In the genomic region with DNA sequence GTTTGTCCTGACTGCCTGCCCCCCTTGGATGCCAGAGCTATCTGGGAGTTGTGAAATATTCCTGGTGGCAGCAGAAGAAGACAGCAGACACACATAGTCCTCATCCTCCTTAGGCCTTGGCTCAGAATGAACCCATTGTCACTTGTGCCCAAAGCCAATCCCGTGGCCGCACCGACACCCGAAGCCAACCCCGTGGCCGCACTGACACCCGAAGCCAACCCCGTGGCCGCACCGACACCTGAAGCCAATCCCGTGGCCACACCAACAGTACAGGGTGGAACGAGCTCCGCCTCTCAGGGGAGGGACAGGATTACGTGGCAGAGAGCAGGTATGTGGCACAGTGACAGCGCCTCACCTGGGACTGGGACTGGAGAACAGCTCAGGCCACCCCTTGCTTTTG, we compare ENCODE assay signal across 17 cellular contexts.
A peak's percentile ranks its signal among the peaks of the same experiment; 100 is the strongest.
DNase-seq lines count a peak whose midpoint lies in the region; TF ChIP-seq lines count a peak whose summit lies in the region.
"Had no signal": no experiment of that assay in that cellular context is flagged by ENCODE, and none has a peak within 500 bp of the region (broad histone marks: within the 10 kb centered on the region; RNA-seq: fewer than 3 reads in every experiment).

No MANE protein-coding gene starts in this region.

- no peaks in the 10 kb centered on the region for H3K4me1 ChIP-seq in trophoblast cell (ENCODE audit: control insufficient read depth in 1 of 2, insufficient read depth in 2 of 2, low read length in 2 of 2)
- H3K4me1 ChIP-seq: BE2C, BLaER1 had no signal

- no peak overlapping the region for H4K8ac ChIP-seq in trophoblast cell (ENCODE audit: low read depth, low read length)

- H3K4ac ChIP-seq in trophoblast cell (ENCODE audit: low read depth, low read length) = no peak overlapping the region

- no peak for TF ChIP-seq CTCF in LNCaP clone FGC (IDR thresholded peaks at IDR 0.05; ENCODE audit: control insufficient read depth, extremely low read depth, insufficient read depth)

- H3K4me2 ChIP-seq in trophoblast cell (ENCODE audit: low read length) = no peak overlapping the region
- H3K4me2 ChIP-seq: BLaER1 had no signal

- no peak overlapping the region for H4K91ac ChIP-seq in trophoblast cell (ENCODE audit: low read depth, low read length)

- H3K23ac ChIP-seq in trophoblast cell (ENCODE audit: low read length) = no peak overlapping the region

- DNase-seq in LNCaP clone FGC (ENCODE audit: low read depth) (peak; percentile 10), RPMI8226 (peak; percentile 55), trophoblast cell (no peak), occipital lobe (lab: John Stamatoyannopoulos, UW) (no peak)
- no peak for DNase-seq in activated T-cell treated with anti-CD3 and anti-CD28 coated beads, Interleukin-2, amount 50 U/mL, for 48 hours
- DNase-seq: 8988T; ACHN; BE2C; C1 segment of cervical spinal cord; Calu3; CD4-positive, alpha-beta memory T cell; CD4-positive, CD25-positive, alpha-beta regulatory T cell; CD8-positive, alpha-beta memory T cell; COR-L47; DMS79 treated with DMSO at 0.1 percent for 48 hours; GF-D8 had no signal

- WGBS in trophoblast cell (ENCODE audit: extremely low coverage, insufficient coverage, insufficient read length) = no CpG with 5 or more reads among the region's 15 CpGs

- no peak overlapping the region for H2AK5ac ChIP-seq in trophoblast cell (ENCODE audit: low read length)

- no peak overlapping the region for H2AFZ ChIP-seq in trophoblast cell (ENCODE audit: insufficient read depth, low read length, poor library complexity)

- H3K79me2 ChIP-seq in trophoblast cell (ENCODE audit: control insufficient read depth, insufficient read depth, low read length, poor library complexity) = no peaks in the 10 kb centered on the region

- H3K36me3 ChIP-seq in trophoblast cell (ENCODE audit: control insufficient read depth in 1 of 2, insufficient read depth in 2 of 2, low read length in 2 of 2) = no peaks in the 10 kb centered on the region
- H3K36me3 ChIP-seq: BE2C, BLaER1 had no signal

- H3K27me3 ChIP-seq in trophoblast cell (ENCODE audit: insufficient read depth, low read length) = no peaks in the 10 kb centered on the region
- H3K27me3 ChIP-seq: BE2C had no signal

- no peak overlapping the region for H2BK5ac ChIP-seq in trophoblast cell (ENCODE audit: low read depth, low read length, poor library complexity)

- H2BK12ac ChIP-seq in trophoblast cell (ENCODE audit: low read length) = no peak overlapping the region

- H3K9me3 ChIP-seq in trophoblast cell (ENCODE audit: insufficient read depth, low read depth, low read length) = peaks cover 10% of the 10 kb centered on the region
- H3K9me3 ChIP-seq: BE2C, BLaER1 had no signal

- no peak overlapping the region for H4K12ac ChIP-seq in trophoblast cell (ENCODE audit: low read depth, low read length)

- no peak overlapping the region for H3K27ac ChIP-seq in trophoblast cell (ENCODE audit: low read depth, low read length)
- H3K27ac ChIP-seq: BLaER1 had no signal

- H2BK120ac ChIP-seq in trophoblast cell (ENCODE audit: insufficient read depth, low read length, poor library complexity) = no peak overlapping the region

- no peaks in the 10 kb centered on the region for H3K79me1 ChIP-seq in trophoblast cell (ENCODE audit: low read length)

- H3K4me3 ChIP-seq in LNCaP clone FGC (ENCODE audit: low read depth, low read length) (no peak overlapping the region), trophoblast cell (ENCODE audit: low read depth, low read length) (peak overlapping the region; percentile 10)
- H3K4me3 ChIP-seq: BLaER1 had no signal

- H3K9ac ChIP-seq in trophoblast cell (ENCODE audit: low read length) = no peak overlapping the region
- H3K9ac ChIP-seq: BLaER1 had no signal

- no peak overlapping the region for H3K14ac ChIP-seq in trophoblast cell (ENCODE audit: low read length)

- H3K18ac ChIP-seq in trophoblast cell (ENCODE audit: low read length) = no peak overlapping the region

Comparison
In these comparisons a context has a peak if more than half of its experiments do, and no peak if none do; other contexts are left out.
1. DNase-seq: peak in LNCaP clone FGC (single experiment) and RPMI8226 (single experiment); none in trophoblast cell (0 of 2), activated T-cell treated with anti-CD3 and anti-CD28 coated beads, Interleukin-2, amount 50 U/mL, for 48 hours (0 of 2) and occipital lobe (single experiment).